1 cellular context compared by ENCODE assay signal in the genomic region with DNA sequence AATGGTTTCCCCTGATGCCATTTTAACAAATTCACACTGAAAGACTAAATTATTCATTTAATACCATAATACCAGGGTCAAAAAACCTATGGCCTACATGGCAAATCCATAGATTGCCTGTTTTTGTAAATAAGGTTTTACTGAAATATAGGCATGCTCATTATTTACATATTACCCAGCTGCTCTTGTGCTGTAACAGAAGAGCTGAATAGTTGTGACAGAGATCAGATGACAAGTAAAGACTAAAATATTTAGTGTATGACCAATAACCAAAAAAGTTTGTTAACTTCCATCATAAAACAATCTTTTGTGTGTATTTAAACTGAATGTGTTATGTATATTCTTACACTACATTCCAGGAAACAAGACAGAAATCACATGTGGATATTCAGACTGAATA.
TF ChIP-seq lines count a peak whose summit lies in the region.

No MANE protein-coding gene starts in this region.

TF ChIP-seq in SK-N-SH treated with all-trans-retinoic acid at 6 μM for 48 hours, 23 proteins besides CTCF, POLR2A, EP300 and RAD21 (continued from another document):
- no peak for TF ChIP-seq TSHZ2 (CRISPR knock-in tag; IDR thresholded peaks at IDR 0.05)
- TF ChIP-seq PPARA (CRISPR knock-in tag; IDR thresholded peaks at IDR 0.05; ENCODE audit: borderline replicate concordance), result no peak
